In genomic region chr12:65187665-65188064, GRCh38 we compare ENCODE assay signal across 19 cellular contexts. TPM values are rescaled to one million over a fixed set of nuclear protein-coding genes. Genes with fewer than 3 reads are reported as not detected.
DNase-seq lines count a peak whose midpoint lies in the region; ATAC-seq and TF ChIP-seq lines count a peak whose summit lies in the region.
"Had no signal": no experiment of that assay in that cellular context is flagged by ENCODE, and none has a peak within 500 bp of the region (broad histone marks: within the 10 kb centered on the region; RNA-seq: fewer than 3 reads in every experiment).

No MANE protein-coding gene starts in this region.

- H3K27ac Mint-ChIP-seq in endodermal cell = no peak overlapping the region
- peak overlapping the region; percentile 6 for H3K27ac Mint-ChIP-seq in stimulated activated naive B cell treated with anti-CD40 and anti-IgM and Interleukin-4, amounts not matched to agents 10 μg/mL and 1 μg/mL and 100 μg/mL, for 72 hours

- H2BK12ac ChIP-seq in neuronal stem cell (ENCODE audit: low read length) = no peak overlapping the region

- no peak overlapping the region for H3K18ac ChIP-seq in neuronal stem cell (ENCODE audit: low read length)

- H3K27me3 Mint-ChIP-seq in endodermal cell (ENCODE audit: insufficient read depth) = no peaks in the 10 kb centered on the region
- no peaks in the 10 kb centered on the region for H3K27me3 Mint-ChIP-seq in stimulated activated naive B cell treated with anti-CD40 and anti-IgM and Interleukin-4, amounts not matched to agents 10 μg/mL and 1 μg/mL and 100 μg/mL, for 72 hours

- H3K9me3 ChIP-seq in Loucy (ENCODE audit: insufficient read depth, low read depth, low read length) = no peaks in the 10 kb centered on the region
- H3K9me3 ChIP-seq in endodermal cell (ENCODE audit: control insufficient read depth, low read length) = no peaks in the 10 kb centered on the region
- no peaks in the 10 kb centered on the region for H3K9me3 ChIP-seq in neuronal stem cell (replicated peaks in 1 of 2; ENCODE audit: control insufficient read depth in 2 of 2, insufficient read depth in 1 of 2, low read depth in 1 of 2, low read length in 2 of 2)
- H3K9me3 ChIP-seq: SJCRH30 had no signal

- peaks cover 97% of the 10 kb centered on the region for H3K79me2 ChIP-seq in Loucy (ENCODE audit: insufficient read depth, low read length)

- H2BK120ac ChIP-seq in neuronal stem cell (ENCODE audit: low read depth, low read length) = no peak overlapping the region

- POLR2A ChIA-PET in HEK293T (lab: Yijun Ruan, JAX) = interaction anchor here (1.0 kb wide), 1 partner anchor 18 kb away, joined by 3 read pairs; the partner anchor contains the start of gene LEMD3

- no peak overlapping the region for H2BK15ac ChIP-seq in neuronal stem cell (ENCODE audit: low read length)

- H2BK5ac ChIP-seq in neuronal stem cell (ENCODE audit: low read length) = no peak overlapping the region

- H3K4me3 ChIP-seq in Loucy (ENCODE audit: low read length, poor library complexity, severe bottlenecking) (no peak overlapping the region), endodermal cell (ENCODE audit: low read length) (peak overlapping the region; percentile 42), neuronal stem cell (ENCODE audit: low read length in 2 of 2) (no peak overlapping the region)
- H3K4me3 ChIP-seq: SJCRH30 had no signal

- DNase-seq in DMS53 (lab: John Stamatoyannopoulos, UW) = peak; percentile 14
- no peak for DNase-seq in DMS53 treated with DMSO at 0.1 percent for 48 hours (lab: John Stamatoyannopoulos, UW; ENCODE audit: unreplicated experiment)
- no peak for DNase-seq in endodermal cell
- no peak for DNase-seq in stimulated activated naive B cell treated with anti-CD40 and anti-IgM and Interleukin-4, amounts not matched to agents 10 μg/mL and 1 μg/mL and 100 μg/mL, for 72 hours
- DNase-seq in HEK293T (ENCODE audit: extremely low spot score) = no peak
- DNase-seq in neuronal stem cell (ENCODE audit: low spot score) = no peak
- DNase-seq in NCI-H774 (lab: John Stamatoyannopoulos, UW) = no peak
- DNase-seq: C1 segment of cervical spinal cord, DMS79 treated with DMSO at 0.1 percent for 48 hours, NCI-H1092, NCI-H1436, NCI-H187 treated with DMSO at 0.1 percent for 48 hours, NCI-H2227 treated with DMSO at 0.1 percent for 48 hours, NCI-H510A, OCI-M1, SJCRH30, T-helper 1 cell had no signal

- no peak overlapping the region for H3K14ac ChIP-seq in neuronal stem cell (ENCODE audit: low read length)

- H3K36me3 ChIP-seq in Loucy (ENCODE audit: insufficient read depth, low read length) = no peaks in the 10 kb centered on the region
- peaks cover 42% of the 10 kb centered on the region for H3K36me3 ChIP-seq in endodermal cell (ENCODE audit: control insufficient read depth, insufficient read depth, low read length)
- peaks cover 0 to 20% of the 10 kb centered on the region in 2 donors for H3K36me3 ChIP-seq in neuronal stem cell (replicated peaks in 1 of 2; ENCODE audit: control insufficient read depth in 2 of 2, insufficient read depth in 2 of 2, low read length in 2 of 2)

- H4K91ac ChIP-seq in neuronal stem cell (ENCODE audit: low read depth, low read length, poor library complexity) = no peak overlapping the region

- H3K9ac ChIP-seq in Loucy (ENCODE audit: low read depth, low read length, poor library complexity, severe bottlenecking) = no peak overlapping the region
- H3K9ac ChIP-seq in endodermal cell (ENCODE audit: extremely low read depth, low read length, poor library complexity, severe bottlenecking) = no peak overlapping the region
- no peak overlapping the region for H3K9ac ChIP-seq in neuronal stem cell (ENCODE audit: low read depth, low read length, poor library complexity)

- no peaks in the 10 kb centered on the region for H3K27me3 ChIP-seq in Loucy (ENCODE audit: insufficient read depth, low read length, poor library complexity, severe bottlenecking)
- no peaks in the 10 kb centered on the region for H3K27me3 ChIP-seq in endodermal cell (ENCODE audit: control insufficient read depth, insufficient read depth, low read length, poor library complexity, severe bottlenecking)
- H3K27me3 ChIP-seq in neuronal stem cell (ENCODE audit: control insufficient read depth in 3 of 3, insufficient read depth in 3 of 3, low read depth in 1 of 3, low read length in 3 of 3) = no peaks in the 10 kb centered on the region
- H3K27me3 ChIP-seq: SJCRH30 had no signal

- peak overlapping the region; percentile 25 for H3K4me2 ChIP-seq in Loucy (ENCODE audit: low read depth, low read length, poor library complexity, severe bottlenecking)
- H3K4me2 ChIP-seq in neuronal stem cell (ENCODE audit: insufficient read depth, low read length, poor library complexity, severe bottlenecking) = no peak overlapping the region

- H2AK5ac ChIP-seq in neuronal stem cell (ENCODE audit: low read depth, low read length) = no peak overlapping the region

- no peak overlapping the region for H3K4ac ChIP-seq in neuronal stem cell (ENCODE audit: low read length)

- H2AFZ ChIP-seq in Loucy (ENCODE audit: low read length) (no peak overlapping the region), neuronal stem cell (ENCODE audit: low read length) (no peak overlapping the region)

- no peaks in the 10 kb centered on the region for H3K9me3 Mint-ChIP-seq in endodermal cell
- H3K9me3 Mint-ChIP-seq in stimulated activated naive B cell treated with anti-CD40 and anti-IgM and Interleukin-4, amounts not matched to agents 10 μg/mL and 1 μg/mL and 100 μg/mL, for 72 hours = no peaks in the 10 kb centered on the region

- H3K36me3 Mint-ChIP-seq in endodermal cell (ENCODE audit: low read depth) = peaks cover 19% of the 10 kb centered on the region
- peaks cover 13 to 20% of the 10 kb centered on the region in 2 donors for H3K36me3 Mint-ChIP-seq in stimulated activated naive B cell treated with anti-CD40 and anti-IgM and Interleukin-4, amounts not matched to agents 10 μg/mL and 1 μg/mL and 100 μg/mL, for 72 hours

- CTCF ChIA-PET in HEK293T (lab: Yijun Ruan, JAX) = no interaction called here

- no peaks in the 10 kb centered on the region for H3K79me1 ChIP-seq in neuronal stem cell (ENCODE audit: low read depth, low read length)

- H3K27ac ChIP-seq in endodermal cell (ENCODE audit: low read depth, low read length) = no peak overlapping the region
- no peak overlapping the region for H3K27ac ChIP-seq in neuronal stem cell (replicated peaks; ENCODE audit: low read length)
- H3K27ac ChIP-seq: 22Rv1, SJCRH30 had no signal

- ATAC-seq in stimulated activated naive B cell treated with anti-CD40 and anti-IgM and Interleukin-4, amounts not matched to agents 10 μg/mL and 1 μg/mL and 100 μg/mL, for 72 hours (replicated peaks) = no peak

- TF ChIP-seq CTCF in Loucy (conservative IDR thresholded peaks at IDR 0.05; ENCODE audit: low read length) (no peak), endodermal cell (conservative IDR thresholded peaks at IDR 0.05) (no peak)

- no peaks in the 10 kb centered on the region for H3F3A ChIP-seq in Loucy (ENCODE audit: low read depth)

- peaks cover 76% of the 10 kb centered on the region for H4K20me1 ChIP-seq in Loucy (ENCODE audit: insufficient read depth, low read length, poor library complexity, severe bottlenecking)

- no peaks in the 10 kb centered on the region for H3K9me2 ChIP-seq in Loucy (replicated peaks; ENCODE audit: low read depth, low read length)

- H3K4me1 Mint-ChIP-seq in endodermal cell = peaks cover 39% of the 10 kb centered on the region
- H3K4me1 Mint-ChIP-seq in stimulated activated naive B cell treated with anti-CD40 and anti-IgM and Interleukin-4, amounts not matched to agents 10 μg/mL and 1 μg/mL and 100 μg/mL, for 72 hours = peaks cover 38 to 67% of the 10 kb centered on the region in 2 donors

- no peak overlapping the region for H3K4me3 Mint-ChIP-seq in endodermal cell
- no peak overlapping the region for H3K4me3 Mint-ChIP-seq in stimulated activated naive B cell treated with anti-CD40 and anti-IgM and Interleukin-4, amounts not matched to agents 10 μg/mL and 1 μg/mL and 100 μg/mL, for 72 hours

- H3K23ac ChIP-seq in neuronal stem cell (ENCODE audit: low read depth, low read length, poor library complexity) = no peak overlapping the region

- no peak overlapping the region for H4K8ac ChIP-seq in neuronal stem cell (ENCODE audit: low read depth, low read length)

- H3K4me1 ChIP-seq in Loucy (ENCODE audit: insufficient read depth, low read length, poor library complexity, severe bottlenecking) (peaks cover 78% of the 10 kb centered on the region), endodermal cell (ENCODE audit: control insufficient read depth, insufficient read depth, low read length) (peaks cover 17% of the 10 kb centered on the region), neuronal stem cell (ENCODE audit: control insufficient read depth in 2 of 2, insufficient read depth in 1 of 2, low read depth in 1 of 2, low read length in 2 of 2) (no peaks in the 10 kb centered on the region)

TF ChIP-seq in HEK293T, 16 proteins besides CTCF, POLR2A, EP300 and RAD21:
- no peak for TF ChIP-seq BHLHE40 (IDR thresholded peaks at IDR 0.05; ENCODE audit: borderline replicate concordance)
- TF ChIP-seq ARNT (IDR thresholded peaks at IDR 0.05) = no peak
- TF ChIP-seq FOXA1 (IDR thresholded peaks at IDR 0.05) = no peak
- no peak for TF ChIP-seq SP1 (IDR thresholded peaks at IDR 0.05)
- no peak for TF ChIP-seq ZNF384 (IDR thresholded peaks at IDR 0.05)
- no peak for TF ChIP-seq FOXK2 (IDR thresholded peaks at IDR 0.05)

RNA-seq across cellular contexts. Expression of gene LEMD3, which starts 18.3 kb away (rescaled TPM):
- total RNA-seq in endodermal cell = 10 to 100 TPM; 35.8 to 37.3 TPM
- polyA plus RNA-seq in endodermal cell (2013, experiment 1 of 2) = 22.4 TPM
- polyA plus RNA-seq in endodermal cell (2013, experiment 2 of 2) = 22.4 TPM
- polyA plus RNA-seq in neuronal stem cell (2013, experiment 1 of 2) = 3.5 TPM
- polyA plus RNA-seq in neuronal stem cell (2013, experiment 2 of 2) = 3.6 TPM
